In genomic region chr12:117049295-117049694, GRCh38 we compare ENCODE assay signal across 1 cellular context.
A peak's percentile ranks its signal among the peaks of the same experiment; 100 is the strongest.
TF ChIP-seq lines count a peak whose summit lies in the region.

No MANE protein-coding gene starts in this region.

TF ChIP-seq in K562, 482 proteins besides CTCF, POLR2A, EP300 and RAD21 (continued from another document):
- no peak for TF ChIP-seq HMBOX1 (IDR thresholded peaks at IDR 0.05)
- TF ChIP-seq DEAF1 (CRISPR knock-in tag; IDR thresholded peaks at IDR 0.05): no peak
- no peak for TF ChIP-seq POU5F1 (IDR thresholded peaks at IDR 0.05; ENCODE audit: borderline replicate concordance, low read depth, low read length, partially characterized antibody)
- TF ChIP-seq BHLHE40 (IDR thresholded peaks at IDR 0.05; ENCODE audit: low read length): peak; percentile 25; the same call in 1 of the 2 replicates
- no peak for TF ChIP-seq ZC3H8 (IDR thresholded peaks at IDR 0.05)
- no peak for TF ChIP-seq DDX20 (tag; IDR thresholded peaks at IDR 0.05; ENCODE audit: low read depth)
- no peak for TF ChIP-seq ZNF639 (CRISPR knock-in tag; conservative IDR thresholded peaks at IDR 0.05 in 1 of 2, IDR thresholded peaks at IDR 0.05 in 1 of 2)
- no peak for TF ChIP-seq SREBF2 (CRISPR knock-in tag; IDR thresholded peaks at IDR 0.05)
